In the genomic region with DNA sequence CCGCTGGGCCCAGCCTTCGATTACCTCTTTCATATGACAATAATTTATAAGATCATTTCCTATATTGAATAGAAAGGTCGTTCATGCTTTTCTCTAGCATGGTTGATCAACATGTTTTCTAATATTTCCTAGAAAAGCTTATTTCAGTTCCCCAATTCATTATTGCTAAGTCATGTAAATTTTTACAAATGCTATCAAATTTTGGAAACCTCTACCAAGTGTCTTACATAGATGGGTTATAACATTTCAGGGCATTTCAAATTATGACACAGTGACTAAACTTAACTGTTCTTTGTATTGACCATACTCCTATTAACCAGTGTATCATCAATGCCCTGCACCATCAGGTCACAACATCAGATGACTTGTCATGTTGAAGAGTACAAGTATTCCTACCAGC, we compare ENCODE assay signal across 18 cellular contexts.
DNase-seq lines count a peak whose midpoint lies in the region; ATAC-seq, FAIRE-seq and TF ChIP-seq lines count a peak whose summit lies in the region.
"Had no signal": no experiment of that assay in that cellular context is flagged by ENCODE, and none has a peak within 500 bp of the region (broad histone marks: within the 10 kb centered on the region; RNA-seq: fewer than 3 reads in every experiment).

No MANE protein-coding gene starts in this region.

- H3K9me2 ChIP-seq in Loucy (replicated peaks; ENCODE audit: low read depth, low read length): no peaks in the 10 kb centered on the region

- peaks cover 8% of the 10 kb centered on the region; the same call in 1 of the 2 replicates for H3K9me3 ChIP-seq in Loucy (ENCODE audit: insufficient read depth, low read depth, low read length)
- H3K9me3 ChIP-seq in naive thymus-derived CD4-positive, alpha-beta T cell (ENCODE audit: control insufficient read depth in 2 of 3, low read length in 3 of 3): peaks cover 0 to 10% (median 0%) of the 10 kb centered on the region in 3 experiments
- H3K9me3 ChIP-seq in osteoblast (ENCODE audit: low read depth, low read length): no peaks in the 10 kb centered on the region
- H3K9me3 ChIP-seq in pancreas: no peaks in the 10 kb centered on the region
- H3K9me3 ChIP-seq: thyroid gland had no signal

- WGBS in pancreas, 2 donors: 80 to 85% methylated on average over 3 of the region's 3 CpGs

- H2AFZ ChIP-seq in Loucy (ENCODE audit: low read length): no peak overlapping the region
- H2AFZ ChIP-seq in osteoblast (ENCODE audit: low read length): no peak overlapping the region

- H4K20me1 ChIP-seq in Loucy (ENCODE audit: insufficient read depth, low read length, poor library complexity, severe bottlenecking): no peaks in the 10 kb centered on the region
- H4K20me1 ChIP-seq in osteoblast (ENCODE audit: insufficient read depth, low read length): no peaks in the 10 kb centered on the region

- ATAC-seq in GM18868 (IDR thresholded peaks at IDR 0.05; ENCODE audit: unreplicated experiment): peak; percentile 35
- peak; percentile 8 for ATAC-seq in naive thymus-derived CD4-positive, alpha-beta T cell
- ATAC-seq in pancreas: no peak
- ATAC-seq: GM23338 had no signal

- peaks cover 50% of the 10 kb centered on the region for H3K4me1 Mint-ChIP-seq in activated CD4-positive, alpha-beta T cell treated with anti-CD3 and anti-CD28 coated beads, Interleukin-2, amount 10 ng/mL, durations not matched to agents 7 days and 5 days
- peaks cover 19 to 52% (median 43%) of the 10 kb centered on the region in 7 donors for H3K4me1 Mint-ChIP-seq in naive thymus-derived CD4-positive, alpha-beta T cell

- no peaks in the 10 kb centered on the region for H3K79me2 ChIP-seq in Loucy (ENCODE audit: insufficient read depth, low read length)
- no peaks in the 10 kb centered on the region for H3K79me2 ChIP-seq in osteoblast (ENCODE audit: insufficient read depth, low read length)

- H3K9me3 Mint-ChIP-seq in activated CD4-positive, alpha-beta T cell treated with anti-CD3 and anti-CD28 coated beads, Interleukin-2, amount 10 ng/mL, durations not matched to agents 7 days and 5 days: peaks cover 25% of the 10 kb centered on the region
- H3K9me3 Mint-ChIP-seq in naive thymus-derived CD4-positive, alpha-beta T cell: peaks cover 0 to 23% (median 11%) of the 10 kb centered on the region in 11 donors
- H3K9me3 Mint-ChIP-seq: natural killer cell treated with Interleukin-12 subunit alpha and Interleukin-12 subunit beta and Interleukin-15 and Interleukin-18, amount 100 ng/mL, for 72 hours had no signal

- H3K27ac ChIP-seq in naive thymus-derived CD4-positive, alpha-beta T cell (ENCODE audit: low read depth, low read length): no peak overlapping the region
- H3K27ac ChIP-seq in osteoblast (ENCODE audit: low read depth, low read length) (no peak overlapping the region), pancreas (no peak overlapping the region)
- H3K27ac ChIP-seq: thyroid gland had no signal

- H3K27me3 Mint-ChIP-seq in activated CD4-positive, alpha-beta T cell treated with anti-CD3 and anti-CD28 coated beads, Interleukin-2, amount 10 ng/mL, durations not matched to agents 7 days and 5 days: no peaks in the 10 kb centered on the region
- H3K27me3 Mint-ChIP-seq in naive thymus-derived CD4-positive, alpha-beta T cell: peaks cover 0 to 8% (median 0%) of the 10 kb centered on the region in 5 donors
- H3K27me3 Mint-ChIP-seq: natural killer cell treated with Interleukin-12 subunit alpha and Interleukin-12 subunit beta and Interleukin-15 and Interleukin-18, amount 100 ng/mL, for 72 hours had no signal

- H3K27ac Mint-ChIP-seq in activated CD4-positive, alpha-beta T cell treated with anti-CD3 and anti-CD28 coated beads, Interleukin-2, amount 10 ng/mL, durations not matched to agents 7 days and 5 days: peak overlapping the region; percentile 88
- H3K27ac Mint-ChIP-seq in naive thymus-derived CD4-positive, alpha-beta T cell: peak overlapping the region; percentile 1 to 88 (median 57)
- H3K27ac Mint-ChIP-seq: GM23338; natural killer cell treated with Interleukin-12 subunit alpha and Interleukin-12 subunit beta and Interleukin-15 and Interleukin-18, amount 100 ng/mL, for 72 hours had no signal

- H3K4me3 Mint-ChIP-seq in activated CD4-positive, alpha-beta T cell treated with anti-CD3 and anti-CD28 coated beads, Interleukin-2, amount 10 ng/mL, durations not matched to agents 7 days and 5 days: no peak overlapping the region
- H3K4me3 Mint-ChIP-seq in naive thymus-derived CD4-positive, alpha-beta T cell: peak overlapping the region in 9 of 10 donors; percentile 42 to 78 (median 58)
- H3K4me3 Mint-ChIP-seq: GM23338; natural killer cell treated with Interleukin-12 subunit alpha and Interleukin-12 subunit beta and Interleukin-15 and Interleukin-18, amount 100 ng/mL, for 72 hours had no signal

- no peak for TF ChIP-seq CTCF in Loucy (conservative IDR thresholded peaks at IDR 0.05; ENCODE audit: low read length)
- TF ChIP-seq CTCF in osteoblast (IDR thresholded peaks at IDR 0.05; ENCODE audit: extremely low read depth, low read depth, low read length): no peak
- no peak for TF ChIP-seq CTCF in pancreas (IDR thresholded peaks at IDR 0.05)

- peaks cover 24% of the 10 kb centered on the region for H3K36me3 Mint-ChIP-seq in activated CD4-positive, alpha-beta T cell treated with anti-CD3 and anti-CD28 coated beads, Interleukin-2, amount 10 ng/mL, durations not matched to agents 7 days and 5 days (ENCODE audit: low read depth)
- H3K36me3 Mint-ChIP-seq in naive thymus-derived CD4-positive, alpha-beta T cell: peaks cover 4 to 32% (median 9%) of the 10 kb centered on the region in 5 donors
- H3K36me3 Mint-ChIP-seq: natural killer cell treated with Interleukin-12 subunit alpha and Interleukin-12 subunit beta and Interleukin-15 and Interleukin-18, amount 100 ng/mL, for 72 hours had no signal

- no peaks in the 10 kb centered on the region for H3K27me3 ChIP-seq in Loucy (ENCODE audit: insufficient read depth, low read length, poor library complexity, severe bottlenecking)
- H3K27me3 ChIP-seq in naive thymus-derived CD4-positive, alpha-beta T cell (ENCODE audit: control insufficient read depth in 2 of 2, insufficient read depth in 2 of 2, low read length in 2 of 2): no peaks in the 10 kb centered on the region
- no peaks in the 10 kb centered on the region for H3K27me3 ChIP-seq in osteoblast (ENCODE audit: insufficient read depth, low read length)
- H3K27me3 ChIP-seq in pancreas: no peaks in the 10 kb centered on the region
- H3K27me3 ChIP-seq: thyroid gland had no signal

- H3K4me2 ChIP-seq in Loucy (ENCODE audit: low read depth, low read length, poor library complexity, severe bottlenecking): peak overlapping the region; percentile 61
- no peak overlapping the region for H3K4me2 ChIP-seq in osteoblast (ENCODE audit: insufficient read depth, low read length)
- H3K4me2 ChIP-seq: GM23338 had no signal

- peaks cover 23% of the 10 kb centered on the region for H3K4me1 ChIP-seq in Loucy (ENCODE audit: insufficient read depth, low read length, poor library complexity, severe bottlenecking)
- H3K4me1 ChIP-seq in naive thymus-derived CD4-positive, alpha-beta T cell (ENCODE audit: control insufficient read depth in 2 of 2, insufficient read depth in 2 of 2, low read length in 2 of 2): peaks cover 19 to 24% of the 10 kb centered on the region in 2 donors
- peaks cover 13% of the 10 kb centered on the region for H3K4me1 ChIP-seq in osteoblast (ENCODE audit: insufficient read depth, low read length)
- no peaks in the 10 kb centered on the region for H3K4me1 ChIP-seq in pancreas
- H3K4me1 ChIP-seq: thyroid gland had no signal

- H3K36me3 ChIP-seq in Loucy (ENCODE audit: insufficient read depth, low read length): no peaks in the 10 kb centered on the region
- H3K36me3 ChIP-seq in naive thymus-derived CD4-positive, alpha-beta T cell (ENCODE audit: control insufficient read depth in 2 of 3, insufficient read depth in 3 of 3, low read length in 3 of 3): no peaks in the 10 kb centered on the region
- no peaks in the 10 kb centered on the region for H3K36me3 ChIP-seq in osteoblast (ENCODE audit: insufficient read depth, low read length)
- H3K36me3 ChIP-seq in pancreas: no peaks in the 10 kb centered on the region
- H3K36me3 ChIP-seq: thyroid gland had no signal

- no peak for FAIRE-seq in pancreas (lab: Jason Lieb, UNC)
- FAIRE-seq: GM18507, TTC549 had no signal

- no peak for DNase-seq in activated CD4-positive, alpha-beta T cell treated with anti-CD3 and anti-CD28 coated beads, Interleukin-2, amount 10 ng/mL, durations not matched to agents 7 days and 5 days
- DNase-seq in activated CD4-positive, alpha-beta T cell treated with anti-CD3 and anti-CD28 coated beads for 48 hours: no peak
- no peak for DNase-seq in naive thymus-derived CD4-positive, alpha-beta T cell
- DNase-seq in osteoblast (ENCODE audit: insufficient read length, low spot score, missing footprints): no peak
- no peak for DNase-seq in NCI-H128 (lab: John Stamatoyannopoulos, UW; ENCODE audit: unreplicated experiment)
- DNase-seq in pancreas: no peak
- DNase-seq: activated CD8-positive, alpha-beta memory T cell treated with anti-CD3 and anti-CD28 coated beads, Interleukin-2, amount 50 U/mL, for 48 hours; amygdala; Calu3; NCI-H1105 treated with DMSO at 0.1 percent for 48 hours; thyroid gland had no signal

- POLR2A ChIA-PET in activated CD4-positive, alpha-beta T cell treated with anti-CD3 and anti-CD28 coated beads, Interleukin-2, amount 10 ng/mL, durations not matched to agents 7 days and 5 days (lab: Charles Lee): no interaction called here
- POLR2A ChIA-PET in naive thymus-derived CD4-positive, alpha-beta T cell (lab: Charles Lee): no interaction called here

- H3K4me3 ChIP-seq in Loucy (ENCODE audit: low read length, poor library complexity, severe bottlenecking) (peak overlapping the region; percentile 42), osteoblast (ENCODE audit: insufficient read depth, low read length) (no peak overlapping the region), pancreas (no peak overlapping the region)
- no peak overlapping the region for H3K4me3 ChIP-seq in naive thymus-derived CD4-positive, alpha-beta T cell (ENCODE audit: low read length)
- H3K4me3 ChIP-seq: GM23338, lung, thyroid gland had no signal

- H3K9ac ChIP-seq in Loucy (ENCODE audit: low read depth, low read length, poor library complexity, severe bottlenecking): no peak overlapping the region

- H3F3A ChIP-seq in Loucy (ENCODE audit: low read depth): no peaks in the 10 kb centered on the region

- intact Hi-C loops in naive thymus-derived CD4-positive, alpha-beta T cell (cut with micrococcal nuclease): loop anchor here (1.0 to 5.0 kb wide), 8 partner anchors 13 to 275 kb away; a partner anchor contains a TSS
- intact Hi-C loops in pancreas (cut with DNase I): no loop called here

- CTCF ChIA-PET in activated CD4-positive, alpha-beta T cell treated with anti-CD3 and anti-CD28 coated beads, Interleukin-2, amount 10 ng/mL, durations not matched to agents 7 days and 5 days (lab: Charles Lee): interaction anchor here (1.0 to 1.3 kb wide), 2 partner anchors 35 to 319 kb away, joined by 3 read pairs; a partner anchor contains a TSS
- CTCF ChIA-PET in naive thymus-derived CD4-positive, alpha-beta T cell (lab: Charles Lee): interaction anchor here (0.7 to 1.5 kb wide), 2 partner anchors 32 to 89 kb away, joined by 5 read pairs; no protein-coding TSS in a partner anchor

Comparison
In these comparisons a context has a peak if more than half of its experiments do, and no peak if none do; other contexts are left out.
1. ATAC-seq: peak in GM18868 (single experiment) and naive thymus-derived CD4-positive, alpha-beta T cell (single experiment); none in pancreas (0 of 4).
2. intact Hi-C loops: an anchor here in naive thymus-derived CD4-positive, alpha-beta T cell (1.0 to 5.0 kb wide); none called in pancreas.